In genomic region chr18:5951515-5952081, GRCh38 we compare ENCODE assay signal across 22 cellular contexts. TPM values are rescaled to one million over a fixed set of nuclear protein-coding genes. Genes with fewer than 3 reads are reported as not detected.
A peak's percentile ranks its signal among the peaks of the same experiment; 100 is the strongest.
DNase-seq lines count a peak whose midpoint lies in the region; ATAC-seq, FAIRE-seq and TF ChIP-seq lines count a peak whose summit lies in the region.
"Had no signal": no experiment of that assay in that cellular context is flagged by ENCODE, and none has a peak within 500 bp of the region (broad histone marks: within the 10 kb centered on the region; RNA-seq: fewer than 3 reads in every experiment).

No MANE protein-coding gene starts in this region.

- H3K27me3 ChIP-seq in GM23338 (ENCODE audit: insufficient read depth) (no peaks in the 10 kb centered on the region), K562 (ENCODE audit: control insufficient read depth in 2 of 2, insufficient read depth in 2 of 2, low read length in 2 of 2) (no peaks in the 10 kb centered on the region), right lobe of liver (no peaks in the 10 kb centered on the region), testis (no peaks in the 10 kb centered on the region)

- no peak for TF ChIP-seq EP300 in K562 (IDR thresholded peaks at IDR 0.05; ENCODE audit: low read length)

- TF ChIP-seq RAD21 in K562 (CRISPR knock-in tag; conservative IDR thresholded peaks at IDR 0.05 in 1 of 2, IDR thresholded peaks at IDR 0.05 in 1 of 2), result no peak

- intact Hi-C loops in K562 (cut with micrococcal nuclease) (no loop called here), right lobe of liver (cut with DNase I) (no loop called here), natural killer cell (cut with micrococcal nuclease) (no loop called here), testis (cut with DNase I; ENCODE audit: low total_unique reads) (no loop called here)

- no peak overlapping the region for H3K4me2 ChIP-seq in GM23338
- H3K4me2 ChIP-seq in K562 (ENCODE audit: insufficient read depth, low read length), result no peak overlapping the region

- H3F3A ChIP-seq in GM23338 (replicated peaks; ENCODE audit: low read depth), result no peaks in the 10 kb centered on the region

- no peak for DNase-seq in GM23338 (ENCODE audit: low spot score)
- DNase-seq in NCI-H345 treated with DMSO at 0.1 percent for 48 hours (lab: John Stamatoyannopoulos, UW; ENCODE audit: unreplicated experiment), result peak; percentile 59
- DNase-seq in K562 (ENCODE audit: extremely low read depth in 1 of 4, low spot score in 3 of 4), result no peak
- no peak for DNase-seq in right lobe of liver
- DNase-seq in natural killer cell, result no peak
- no peak for DNase-seq in erythroblast (lab: John Stamatoyannopoulos, UW)
- DNase-seq in GM13976 (ENCODE audit: low spot score), result no peak
- no peak for DNase-seq in testis
- DNase-seq: CD8-positive, alpha-beta T cell; GF-D8; KG1; NCI-H1105; NCI-H1694 treated with DMSO at 0.1 percent for 48 hours; NCI-H774; SHP77; T-helper 17 cell had no signal

- TF ChIP-seq CTCF in GM23338 (conservative IDR thresholded peaks at IDR 0.05; ENCODE audit: low read depth in 2 of 2) (peak in 1 of 2 experiments; percentile 41; a peak in 2 of 4 replicates), K562 (IDR thresholded peaks at IDR 0.05 in 2 of 3, conservative IDR thresholded peaks at IDR 0.05 in 1 of 3; ENCODE audit: insufficient read depth in 2 of 3, low read depth in 1 of 3, low read length in 3 of 3) (no peak), right lobe of liver (IDR thresholded peaks at IDR 0.05) (peak in 1 of 4 donors; percentile 7), natural killer cell (IDR thresholded peaks at IDR 0.05) (no peak), GM13976 (IDR thresholded peaks at IDR 0.05; ENCODE audit: borderline replicate concordance, control extremely low read depth, extremely low read depth, insufficient read depth, missing control alignments) (no peak), testis (IDR thresholded peaks at IDR 0.05) (no peak)

- H3K9me2 ChIP-seq in GM23338 (ENCODE audit: insufficient read depth), result no peaks in the 10 kb centered on the region

- H3K79me2 ChIP-seq in GM23338 (replicated peaks; ENCODE audit: insufficient read depth) (no peaks in the 10 kb centered on the region), K562 (ENCODE audit: control insufficient read depth, insufficient read depth, low read length) (no peaks in the 10 kb centered on the region)

- H3K9me1 ChIP-seq in K562 (ENCODE audit: control insufficient read depth, insufficient read depth, low read length), result no peaks in the 10 kb centered on the region

- H3K4me3 ChIP-seq in GM23338 (no peak overlapping the region), K562 (no peak overlapping the region), right lobe of liver (no peak overlapping the region), testis (no peak overlapping the region)
- H3K4me3 ChIP-seq: HAP-1 had no signal

- H3K36me3 ChIP-seq in GM23338 (ENCODE audit: insufficient read depth), result no peaks in the 10 kb centered on the region
- no peaks in the 10 kb centered on the region for H3K36me3 ChIP-seq in K562 (ENCODE audit: control insufficient read depth, insufficient read depth, low read length)
- H3K36me3 ChIP-seq in right lobe of liver, result no peaks in the 10 kb centered on the region
- H3K36me3 ChIP-seq in testis (ENCODE audit: low read depth, missing control alignments), result no peaks in the 10 kb centered on the region
- H3K36me3 ChIP-seq: HAP-1 had no signal

- H3K4me1 Mint-ChIP-seq in GM23338, result peaks cover 5% of the 10 kb centered on the region
- H3K4me1 Mint-ChIP-seq in natural killer cell, result no peaks in the 10 kb centered on the region
- H3K4me1 Mint-ChIP-seq: T-helper 17 cell had no signal

- no peak for FAIRE-seq in K562 (lab: Jason Lieb, UNC)
- FAIRE-seq: D721Med had no signal

- no TSS peak for BruUV-seq in K562 (replicated peaks; lab: Mats Ljungman, UMichigan)

- H3K4me3 Mint-ChIP-seq in GM23338 (no peak overlapping the region), natural killer cell (no peak overlapping the region)
- H3K4me3 Mint-ChIP-seq: CD8-positive, alpha-beta T cell; T-helper 17 cell had no signal

- H2AFZ ChIP-seq in GM23338, result no peak overlapping the region
- no peak overlapping the region for H2AFZ ChIP-seq in K562 (ENCODE audit: low read depth, low read length)

- H3K9me3 ChIP-seq in K562 (replicated peaks; ENCODE audit: control insufficient read depth, insufficient read depth, low read depth, low read length) (no peaks in the 10 kb centered on the region; the same call in 1 of the 2 replicates), right lobe of liver (no peaks in the 10 kb centered on the region), testis (no peaks in the 10 kb centered on the region)
- H3K9me3 ChIP-seq: HAP-1 had no signal

- no peaks in the 10 kb centered on the region for H3K9me3 Mint-ChIP-seq in GM23338
- no peaks in the 10 kb centered on the region for H3K9me3 Mint-ChIP-seq in natural killer cell
- H3K9me3 Mint-ChIP-seq: CD8-positive, alpha-beta T cell had no signal

- H4K20me1 ChIP-seq in GM23338 (replicated peaks; ENCODE audit: insufficient read depth), result no peaks in the 10 kb centered on the region
- H4K20me1 ChIP-seq in K562 (replicated peaks; ENCODE audit: control insufficient read depth, insufficient read depth, low read length), result no peaks in the 10 kb centered on the region

- CTCF ChIA-PET in K562 (lab: Yijun Ruan, JAX; ENCODE audit: low intra/inter-chr PET ratio), result no interaction called here

- H3K27ac Mint-ChIP-seq in GM23338 (no peak overlapping the region), natural killer cell (no peak overlapping the region)
- H3K27ac Mint-ChIP-seq: CD8-positive, alpha-beta T cell; T-helper 17 cell had no signal

- TF ChIP-seq POLR2A in K562 (conservative IDR thresholded peaks at IDR 0.05), result no peak
- no peak for TF ChIP-seq POLR2A in right lobe of liver (IDR thresholded peaks at IDR 0.05)
- TF ChIP-seq POLR2A in erythroblast (IDR thresholded peaks at IDR 0.05; ENCODE audit: low read length), result no peak
- no peak for TF ChIP-seq POLR2A in testis (IDR thresholded peaks at IDR 0.05)

- no peak overlapping the region for H3K27ac ChIP-seq in GM23338 (ENCODE audit: low read depth)
- no peak overlapping the region for H3K27ac ChIP-seq in K562 (ENCODE audit: extremely low read depth, low read depth, low read length)
- H3K27ac ChIP-seq in right lobe of liver, result no peak overlapping the region
- H3K27ac ChIP-seq in testis, result no peak overlapping the region

- in situ Hi-C loops in K562 (cut with MboI), result no loop called here
- in situ Hi-C loops in GM13976 (cut with MboI; ENCODE audit: low sequenced_read_pairs, unreplicated experiment), result no loop called here

- H3K4me1 ChIP-seq in GM23338 (ENCODE audit: insufficient read depth), result peaks cover 5% of the 10 kb centered on the region; the same call in 1 of the 2 replicates
- H3K4me1 ChIP-seq in K562 (replicated peaks in 1 of 2; ENCODE audit: control insufficient read depth in 2 of 2, insufficient read depth in 2 of 2, low read length in 2 of 2), result no peaks in the 10 kb centered on the region
- H3K4me1 ChIP-seq in right lobe of liver, result no peaks in the 10 kb centered on the region
- H3K4me1 ChIP-seq in testis, result no peaks in the 10 kb centered on the region
- H3K4me1 ChIP-seq: HAP-1 had no signal

- no peak overlapping the region for H3K9ac ChIP-seq in K562 (ENCODE audit: insufficient read depth in 1 of 2, low read depth in 2 of 2, low read length in 2 of 2)

- peaks cover 2% of the 10 kb centered on the region for H3K27me3 Mint-ChIP-seq in GM23338 (ENCODE audit: insufficient read depth, low read depth, poor library complexity)
- H3K27me3 Mint-ChIP-seq in natural killer cell (ENCODE audit: low read depth in 2 of 2), result no peaks in the 10 kb centered on the region

- 0% methylated on average over 4 of the region's 4 CpGs for WGBS in K562 (ENCODE audit: insufficient coverage, low coverage, missing lambda C conversion rate)
- 49% methylated on average over 4 of the region's 4 CpGs for WGBS in right lobe of liver (ENCODE audit: insufficient coverage, low coverage, low lambda C conversion rate, missing lambda C conversion rate)
- WGBS in testis, 2 donors, result 86 to 90% methylated on average over 4 of the region's 4 CpGs

- POLR2A ChIA-PET in K562 (lab: Yijun Ruan, JAX), result no interaction called here

- H3K36me3 Mint-ChIP-seq in GM23338 (ENCODE audit: low read depth) (no peaks in the 10 kb centered on the region), natural killer cell (no peaks in the 10 kb centered on the region)
- H3K36me3 Mint-ChIP-seq: CD8-positive, alpha-beta T cell had no signal

- ATAC-seq in GM23338, result peak; percentile 30
- no peak for ATAC-seq in K562
- ATAC-seq in right lobe of liver, result peak; percentile 69 to 87 (median 82)
- no peak for ATAC-seq in natural killer cell
- ATAC-seq: CD8-positive, alpha-beta T cell; Panc1; T-helper 17 cell had no signal

TF ChIP-seq in K562, 482 proteins besides CTCF, POLR2A, EP300 and RAD21 (continues in another document):
- TF ChIP-seq MAFG (tag; conservative IDR thresholded peaks at IDR 0.05), result 0 out of 2 replicates have a peak, but pooled peaks have one; percentile 10
- TF ChIP-seq NR2C1 (IDR thresholded peaks at IDR 0.05), result no peak
- TF ChIP-seq NR2C1 (tag; IDR thresholded peaks at IDR 0.05), result no peak
- TF ChIP-seq MAFF (IDR thresholded peaks at IDR 0.05; ENCODE audit: low read length), result 0 out of 2 replicates have a peak, but pooled peaks have one; percentile 14

RNA-seq across cellular contexts. Expression of gene TMEM200C, which starts 56.3 kb away (rescaled TPM):
- 4.5 and 6.1 TPM in 2 replicates for total RNA-seq in GM23338 (2014; rRNA removed; shearing (Covaris generic))
- polyA plus RNA-seq in GM23338 (2016; fragmentation: Nextera tagmentation; extraction: Ambion mirVana), result 0.53 and 0.73 TPM in 2 replicates
- total RNA-seq in K562 (2011; cell fraction: chromatin; rRNA removed; ENCODE audit: low replicate concordance), result not detected in 2 replicates
- not detected in 2 replicates for total RNA-seq in K562 (2011; cell fraction: nucleolus; rRNA removed)
- total RNA-seq in K562 (2011; cell fraction: nucleoplasm; rRNA removed), result not detected in 2 replicates
- total RNA-seq in K562 (2014; rRNA removed), result not detected in 2 replicates
- total RNA-seq in K562 (2014; rRNA removed; fragmentation: Illumina TruSeq; extraction: Trizol), result not detected in 2 replicates
- not detected in 2 replicates for total RNA-seq in K562 (2015; rRNA removed; fragmentation: Illumina TruSeq; extraction: Trizol)
- 0.04 TPM in 1 of 2 replicates, not detected in the other for total RNA-seq in K562 (2021)
- not detected in 2 replicates for polyA plus RNA-seq in K562 (2011; rRNA removed)
- polyA plus RNA-seq in K562 (2011; cell fraction: cytosol; rRNA removed), result not detected in 2 replicates
- polyA plus RNA-seq in K562 (2011; cell fraction: nucleus; rRNA removed), result not detected in 2 replicates
- polyA plus RNA-seq in K562 (2012), result not detected in 2 replicates
- polyA plus RNA-seq in K562 (2014; fragmentation: Illumina TruSeq; extraction: Trizol), result not detected in 2 replicates
- not detected for polyA plus RNA-seq in K562 (2014; fragmentation: Nextera tagmentation; extraction: Ambion mirVana)
- not detected in 2 replicates for polyA plus RNA-seq in K562 (2014; rRNA removed)
- not detected in 2 replicates for polyA minus RNA-seq in K562 (2011; rRNA and poly(A)+ RNA removed)
- polyA minus RNA-seq in K562 (2011; cell fraction: cytosol; rRNA and poly(A)+ RNA removed), result not detected in 2 replicates
- not detected in 2 replicates for polyA minus RNA-seq in K562 (2011; cell fraction: nucleus; rRNA and poly(A)+ RNA removed)
- 1 to 10 TPM in 4 of 6 experiments, under 1 TPM in 2; 0.19 to 1.6 (median 1.1) TPM for total RNA-seq in right lobe of liver
- total RNA-seq in natural killer cell, result not detected
- 1 to 10 TPM; 3.3 TPM for total RNA-seq in testis
- 0.92 TPM for polyA plus RNA-seq in testis (ENCODE audit: insufficient read depth, low read depth, low replicate concordance)
- total RNA-seq: CD8-positive, alpha-beta T cell; HT1080; MCF 10A; T-helper 17 cell had no signal
- polyA plus RNA-seq: BJ had no signal

Comparison
In these comparisons a context has a peak if more than half of its experiments do, and no peak if none do; other contexts are left out.
1. ATAC-seq: peak in GM23338 (single experiment) and right lobe of liver (4 of 4); none in K562 (single experiment) and natural killer cell (0 of 3).